7 cellular contexts compared by ENCODE assay signal in the genomic region with DNA sequence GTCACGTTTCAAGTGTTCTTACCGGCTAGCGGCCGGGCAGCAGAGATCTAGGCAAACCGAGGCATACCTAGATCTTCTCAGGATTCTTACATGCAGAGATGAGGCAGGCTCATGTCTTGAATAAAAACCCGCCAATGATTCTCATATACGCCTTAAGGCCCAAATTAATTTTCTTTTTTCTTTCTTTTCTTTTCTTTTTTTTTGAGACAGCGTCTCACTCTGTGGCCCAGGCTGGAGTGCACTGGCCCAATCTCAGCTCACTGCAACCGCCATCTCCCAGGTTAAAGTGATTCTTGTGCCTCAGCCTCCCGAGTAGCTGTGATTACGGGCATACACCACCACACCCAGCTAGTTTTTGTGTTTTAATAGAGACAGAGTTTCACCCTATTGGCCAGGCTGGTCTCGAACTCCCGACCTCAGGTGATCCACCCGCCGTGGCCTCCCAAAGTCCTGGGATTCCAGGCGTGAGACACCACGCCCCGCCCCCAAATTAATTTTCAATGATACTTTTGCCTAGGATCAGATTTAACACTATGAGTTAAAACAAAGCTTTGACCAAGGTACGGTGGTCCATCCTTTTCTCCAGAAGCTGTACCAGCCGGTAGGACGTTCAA. TPM values are rescaled to one million over a fixed set of nuclear protein-coding genes. Genes with fewer than 3 reads are reported as not detected.
A peak's percentile ranks its signal among the peaks of the same experiment; 100 is the strongest.
DNase-seq lines count a peak whose midpoint lies in the region; ATAC-seq and TF ChIP-seq lines count a peak whose summit lies in the region.

No MANE protein-coding gene starts in this region.

- DNase-seq in activated T-helper 2 cell treated with anti-CD3 and anti-CD28 coated beads, Interferon-gamma antibody, Interleukin-2, Interleukin-4, amounts not matched to agents 10 μg/mL and 5 μg/mL and 100 μg/mL, durations not matched to agents 14 hours and 24 hours and 36 hours (ENCODE audit: low spot score), result no peak
- DNase-seq in stomach (no peak), RKO (ENCODE audit: low spot score) (no peak)

- no peaks in the 10 kb centered on the region for H3K27me3 Mint-ChIP-seq in activated T-helper 2 cell treated with anti-CD3 and anti-CD28 coated beads, Interferon-gamma antibody, Interleukin-2, Interleukin-4, amounts not matched to agents 10 μg/mL and 5 μg/mL and 100 μg/mL, durations not matched to agents 14 hours and 24 hours and 36 hours (ENCODE audit: low read depth)

- H3K36me3 ChIP-seq in iPS-20b (ENCODE audit: insufficient read depth, low read depth, low read length) (no peaks in the 10 kb centered on the region), stomach (no peaks in the 10 kb centered on the region)

- H3K9ac ChIP-seq in iPS-20b (ENCODE audit: low read depth, low read length), result peak overlapping the region; percentile 87; the same call in 1 of the 2 replicates

- H3K27me3 ChIP-seq in iPS-20b (ENCODE audit: insufficient read depth, low read length) (no peaks in the 10 kb centered on the region), stomach (no peaks in the 10 kb centered on the region)

- peaks cover 33% of the 10 kb centered on the region for H3K36me3 Mint-ChIP-seq in activated T-helper 2 cell treated with anti-CD3 and anti-CD28 coated beads, Interferon-gamma antibody, Interleukin-2, Interleukin-4, amounts not matched to agents 10 μg/mL and 5 μg/mL and 100 μg/mL, durations not matched to agents 14 hours and 24 hours and 36 hours (ENCODE audit: low read depth)

- TF ChIP-seq POLR2A in stomach (IDR thresholded peaks at IDR 0.05), result no peak

- peak; percentile 2 for ATAC-seq in HG03378 (IDR thresholded peaks at IDR 0.05; ENCODE audit: unreplicated experiment)
- no peak for ATAC-seq in GM19023 (IDR thresholded peaks at IDR 0.05; ENCODE audit: unreplicated experiment)
- no peak for ATAC-seq in GM21390 (IDR thresholded peaks at IDR 0.05; ENCODE audit: unreplicated experiment)

- H3K27ac Mint-ChIP-seq in activated T-helper 2 cell treated with anti-CD3 and anti-CD28 coated beads, Interferon-gamma antibody, Interleukin-2, Interleukin-4, amounts not matched to agents 10 μg/mL and 5 μg/mL and 100 μg/mL, durations not matched to agents 14 hours and 24 hours and 36 hours, result peak overlapping the region; percentile 87

- H3K9me3 ChIP-seq in iPS-20b (ENCODE audit: insufficient read depth, low read depth, low read length) (no peaks in the 10 kb centered on the region), stomach (no peaks in the 10 kb centered on the region)

- intact Hi-C loops in activated T-helper 2 cell treated with anti-CD3 and anti-CD28 coated beads, Interferon-gamma antibody, Interleukin-2, Interleukin-4, amounts not matched to agents 10 μg/mL and 5 μg/mL and 100 μg/mL, durations not matched to agents 14 hours and 24 hours and 36 hours (cut with micrococcal nuclease), result loop anchor here (5.0 to 10.0 kb wide), 2 partner anchors 196 to 1074 kb away; no protein-coding TSS in a partner anchor
- intact Hi-C loops in stomach (cut with DNase I; ENCODE audit: low total_unique reads), result no loop called here

- H3K4me3 ChIP-seq in iPS-20b (ENCODE audit: low read length) (peak overlapping the region; percentile 81), stomach (peak overlapping the region; percentile 72 to 91 (median 78))

- 64 to 73% (median 70%) methylated on average over 21 of the region's 21 CpGs for WGBS in stomach, 5 donors

- H3K4me1 Mint-ChIP-seq in activated T-helper 2 cell treated with anti-CD3 and anti-CD28 coated beads, Interferon-gamma antibody, Interleukin-2, Interleukin-4, amounts not matched to agents 10 μg/mL and 5 μg/mL and 100 μg/mL, durations not matched to agents 14 hours and 24 hours and 36 hours (ENCODE audit: low read depth), result peaks cover 28% of the 10 kb centered on the region

- H3K9me3 Mint-ChIP-seq in activated T-helper 2 cell treated with anti-CD3 and anti-CD28 coated beads, Interferon-gamma antibody, Interleukin-2, Interleukin-4, amounts not matched to agents 10 μg/mL and 5 μg/mL and 100 μg/mL, durations not matched to agents 14 hours and 24 hours and 36 hours, result no peaks in the 10 kb centered on the region

- H3K27ac ChIP-seq in iPS-20b (ENCODE audit: low read length), result no peak overlapping the region
- H3K27ac ChIP-seq in stomach, result peak overlapping the region in 4 of 5 donors; percentile 91 to 98 (median 94)

- no peak for TF ChIP-seq CTCF in stomach (IDR thresholded peaks at IDR 0.05)

- H3K4me3 Mint-ChIP-seq in activated T-helper 2 cell treated with anti-CD3 and anti-CD28 coated beads, Interferon-gamma antibody, Interleukin-2, Interleukin-4, amounts not matched to agents 10 μg/mL and 5 μg/mL and 100 μg/mL, durations not matched to agents 14 hours and 24 hours and 36 hours (ENCODE audit: low read depth), result peak overlapping the region; percentile 93

- H3K4me1 ChIP-seq in iPS-20b (ENCODE audit: insufficient read depth, low read length), result 0 out of 2 replicates have a peak, but pooled peaks cover 6% of the 10 kb centered on the region
- H3K4me1 ChIP-seq in stomach, result peaks cover 0 to 16% (median 6%) of the 10 kb centered on the region in 4 donors

- no peak for TF ChIP-seq EP300 in stomach (IDR thresholded peaks at IDR 0.05)

RNA-seq across cellular contexts. Expression of gene C9orf40, which starts 1.5 kb away (rescaled TPM):
- total RNA-seq in activated T-helper 2 cell treated with anti-CD3 and anti-CD28 coated beads, Interferon-gamma antibody, Interleukin-2, Interleukin-4, amounts not matched to agents 10 μg/mL and 5 μg/mL and 100 μg/mL, durations not matched to agents 14 hours and 24 hours and 36 hours, result 19.2 and 19.6 TPM in 2 replicates
- 1 to 10 TPM in 2 of 5 donors, not detected in 3; 2.0 to 3.3 TPM for total RNA-seq in stomach
- polyA plus RNA-seq in stomach, result 1 to 10 TPM; 1.4 to 3.3 (median 2.2) TPM
